Comparison of ENCODE assay signal across 18 cellular contexts in the genomic region with DNA sequence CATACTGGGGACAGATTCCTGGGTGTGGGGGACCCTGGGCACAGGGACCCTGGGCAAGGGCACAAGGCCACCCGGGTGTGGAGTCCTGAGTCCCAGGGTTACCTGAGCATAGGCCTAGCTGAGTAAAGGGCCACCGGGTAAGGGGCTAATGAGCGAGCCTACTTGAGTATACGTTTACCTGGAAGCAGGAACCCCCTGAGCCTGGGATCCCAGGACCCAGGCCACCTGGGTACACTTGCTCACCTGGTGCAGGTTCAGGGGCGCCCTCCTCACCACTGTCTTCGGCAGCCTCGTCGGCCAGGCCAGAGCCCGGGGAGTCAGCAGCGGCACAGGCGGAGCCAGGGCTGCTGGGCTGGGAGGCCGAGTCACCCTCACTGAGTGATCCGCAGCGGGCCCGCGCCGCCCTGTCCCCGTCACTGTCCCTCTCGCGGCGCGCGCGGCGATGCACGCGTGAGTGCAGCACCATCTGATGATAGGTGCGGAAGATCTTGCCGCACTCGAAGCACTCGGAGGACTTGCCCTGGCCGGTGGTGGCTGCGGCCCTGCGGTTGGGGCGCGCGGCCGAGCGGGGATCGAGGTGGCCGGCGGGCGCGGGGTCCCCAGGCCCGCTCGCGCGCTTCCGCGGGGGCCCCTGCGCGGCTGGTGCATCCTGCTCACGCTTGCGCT.
"Had no signal": no experiment of that assay in that cellular context is flagged by ENCODE, and none has a peak within 500 bp of the region (broad histone marks: within the 10 kb centered on the region; RNA-seq: fewer than 3 reads in every experiment).

No MANE protein-coding gene starts in this region.

- ATAC-seq: activated CD8-positive, alpha-beta T cell treated with anti-CD3 and anti-CD28 coated beads for 36 hours; body of pancreas; left lung; pancreas; right lobe of liver had no signal

- DNase-seq: activated CD4-positive, alpha-beta T cell treated with anti-CD3 and anti-CD28 coated beads for 48 hours; activated CD4-positive, CD25-positive, alpha-beta regulatory T cell; activated CD8-positive, alpha-beta T cell treated with anti-CD3 and anti-CD28 coated beads for 36 hours; activated naive CD4-positive, alpha-beta T cell; body of pancreas; erythroblast; foreskin melanocyte; glutamatergic neuron; right lobe of liver; stimulated activated CD4-positive, alpha-beta T cell treated with anti-CD3 and anti-CD28 coated beads, Interleukin-4, amount 100 ng/mL, for 4 hours; stimulated activated naive CD4-positive, alpha-beta T cell; substantia nigra; T-helper 1 cell; T-helper 9 cell had no signal

- H3K4me3 ChIP-seq: body of pancreas, left lung, neural progenitor cell, pancreas, right lobe of liver, smooth muscle cell had no signal

- H3K9me3 ChIP-seq: body of pancreas, left lung, pancreas, right lobe of liver had no signal

- H3K27me3 ChIP-seq: body of pancreas, left lung, neural progenitor cell, pancreas, right lobe of liver had no signal

- H3K27ac ChIP-seq: body of pancreas, left lung, neural progenitor cell, pancreas, right lobe of liver had no signal
